25 cellular contexts compared by ENCODE assay signal in the genomic region with DNA sequence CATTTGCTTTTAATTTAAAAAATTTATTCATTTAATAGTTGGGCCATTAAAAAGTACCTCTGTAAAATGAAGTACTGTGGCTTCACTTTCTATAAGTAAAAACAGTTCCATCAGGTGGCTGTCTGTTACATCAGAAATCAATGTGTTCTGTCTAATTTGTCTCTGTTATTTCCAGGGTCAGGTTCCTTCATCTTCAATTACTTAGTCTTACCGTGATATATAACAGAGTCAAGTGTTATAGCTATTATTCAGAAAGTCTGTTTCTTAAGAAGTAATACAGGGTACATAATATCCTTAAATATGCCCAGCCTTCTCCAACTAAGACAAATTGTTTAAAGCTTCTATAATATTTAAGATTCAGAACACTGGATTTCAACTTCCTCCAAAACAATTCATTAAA.
"Had no signal": no experiment of that assay in that cellular context is flagged by ENCODE, and none has a peak within 500 bp of the region (broad histone marks: within the 10 kb centered on the region; RNA-seq: fewer than 3 reads in every experiment).

No MANE protein-coding gene starts in this region.

- H3K27me3 ChIP-seq: stomach, suprapubic skin, testis, thyroid gland, tibial artery, tibial nerve, transverse colon, upper lobe of left lung, upper lobe of right lung, uterus, vagina had no signal

- H3K27ac ChIP-seq: stomach, suprapubic skin, testis, thoracic aorta, thyroid gland, tibial artery, tibial nerve, transverse colon, upper lobe of left lung, upper lobe of right lung, uterus, vagina had no signal

- ATAC-seq: stimulated activated effector memory CD8-positive, alpha-beta T cell treated with anti-CD3 and anti-CD28 coated beads, Interleukin-12 subunit alpha, Interleukin-12 subunit beta, amount 100 ng/mL, for 72 hours; stimulated activated memory B cell treated with anti-CD40 and anti-IgM and Interleukin-4, amounts not matched to agents 10 μg/mL and 1 μg/mL and 100 μg/mL, for 72 hours; stimulated activated naive B cell treated with anti-CD40 and anti-IgM and Interleukin-4, amounts not matched to agents 10 μg/mL and 1 μg/mL and 100 μg/mL, for 72 hours; stimulated activated naive CD8-positive, alpha-beta T cell treated with anti-CD3 and anti-CD28 coated beads, Interleukin-15, amount 100 ng/mL, for 72 hours; upper lobe of right lung had no signal

- H3K4me1 ChIP-seq: stomach, suprapubic skin, testis, thyroid gland, tibial artery, tibial nerve, transverse colon, upper lobe of right lung, uterus, vagina had no signal

- H3K4me3 ChIP-seq: stomach, suprapubic skin, testis, thoracic aorta, thyroid gland, tibial artery, tibial nerve, transverse colon, upper lobe of left lung, upper lobe of right lung, uterus, vagina had no signal

- H3K36me3 ChIP-seq: stomach, suprapubic skin, thoracic aorta, thyroid gland, tibial artery, tibial nerve, transverse colon, upper lobe of left lung, upper lobe of right lung, uterus, vagina had no signal

- DNase-seq: stimulated activated CD4-positive, alpha-beta T cell treated with anti-CD3 and anti-CD28 coated beads, Interleukin-2, amount 100 ng/mL, for 48 hours; stimulated activated CD4-positive, alpha-beta T cell treated with anti-CD3 and anti-CD28 coated beads, Interleukin-4, amount 100 ng/mL, for 1 hour; stimulated activated CD4-positive, alpha-beta T cell treated with anti-CD3 and anti-CD28 coated beads, Interleukin-4, amount 100 ng/mL, for 24 hours; stimulated activated CD4-positive, alpha-beta T cell treated with anti-CD3 and anti-CD28 coated beads, Interleukin-4, amount 100 ng/mL, for 4 hours; stimulated activated CD8-positive, alpha-beta memory T cell treated with anti-CD3 and anti-CD28 coated beads, Interleukin-4, amount 100 ng/mL, for 48 hours; stimulated activated naive B cell treated with anti-CD40 and anti-IgM and Interleukin-4, amounts not matched to agents 10 μg/mL and 1 μg/mL and 100 μg/mL, for 72 hours; stimulated activated naive CD4-positive, alpha-beta T cell; stimulated activated naive CD4-positive, alpha-beta T cell treated with Interleukin-2 at 50 U/mL for 16 hours; stimulated activated naive CD8-positive, alpha-beta T cell treated with anti-CD3 and anti-CD28 coated beads, Interleukin-15, amount 100 ng/mL, for 72 hours; stomach; substantia nigra; testis; thyroid gland; tibial artery; transverse colon; trophoblast cell; upper lobe of left lung; upper lobe of right lung; uterus had no signal

- H3K9me3 ChIP-seq: stomach, suprapubic skin, testis, thoracic aorta, thyroid gland, tibial artery, tibial nerve, transverse colon, upper lobe of left lung, upper lobe of right lung, uterus, vagina had no signal
